ENCODE assay signal across 8 cellular contexts in the genomic region with DNA sequence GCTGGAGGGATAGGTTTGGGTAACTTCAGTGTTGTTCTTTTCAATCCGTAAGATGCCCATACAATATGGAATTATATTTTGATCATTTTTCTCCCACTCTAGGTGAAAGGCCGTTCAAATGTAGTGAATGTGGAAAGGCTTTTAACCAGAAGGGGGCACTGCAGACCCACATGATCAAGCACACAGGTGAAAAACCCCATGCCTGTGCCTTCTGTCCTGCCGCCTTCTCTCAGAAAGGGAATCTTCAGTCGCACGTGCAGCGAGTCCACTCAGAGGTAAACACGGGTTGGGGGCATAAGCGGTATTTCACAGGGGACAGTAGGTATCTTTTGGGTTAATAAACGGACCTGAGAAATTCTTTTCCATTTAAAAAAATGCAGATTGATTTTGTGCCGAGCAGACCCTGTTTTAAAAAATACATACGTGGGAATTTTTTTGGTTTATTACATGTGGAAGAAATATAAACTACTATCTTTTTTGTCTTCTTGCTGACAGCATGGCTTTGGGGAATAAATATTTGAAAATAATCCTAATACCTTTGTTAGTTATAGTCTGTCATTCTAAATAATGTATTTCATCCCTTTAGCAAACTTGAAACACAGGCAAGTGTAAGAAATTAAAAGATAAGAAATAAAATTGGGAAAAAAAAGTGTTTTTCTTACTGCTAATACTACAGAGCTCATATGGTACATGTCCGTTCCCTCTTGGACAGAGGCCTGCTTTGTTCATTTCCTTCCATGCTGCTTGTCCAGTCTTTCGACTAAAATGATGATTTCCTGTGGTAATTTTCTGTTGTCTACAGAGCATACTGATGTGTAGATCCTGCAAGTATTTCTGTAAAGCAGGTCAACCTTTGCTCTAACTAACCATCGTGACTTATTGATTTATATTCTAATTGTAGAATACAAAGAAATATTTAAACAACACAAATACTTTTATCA. TPM values are rescaled to one million over a fixed set of nuclear protein-coding genes. Genes with fewer than 3 reads are reported as not detected.
DNase-seq lines count a peak whose midpoint lies in the region; ATAC-seq and TF ChIP-seq lines count a peak whose summit lies in the region.

No MANE protein-coding gene starts in this region.

- no peaks in the 10 kb centered on the region for H3K27me3 Mint-ChIP-seq in central memory CD8-positive, alpha-beta T cell

- H3K27me3 ChIP-seq in lower lobe of right lung (ENCODE audit: low read depth) (no peaks in the 10 kb centered on the region), transverse colon (no peaks in the 10 kb centered on the region), aorta (ENCODE audit: control insufficient read depth in 1 of 2, insufficient read depth in 2 of 2, low read length in 1 of 2) (no peaks in the 10 kb centered on the region)

- H3K4me1 ChIP-seq in lower lobe of right lung (no peaks in the 10 kb centered on the region), transverse colon (no peaks in the 10 kb centered on the region), aorta (ENCODE audit: control insufficient read depth in 1 of 2, insufficient read depth in 2 of 2, low read length in 2 of 2) (no peaks in the 10 kb centered on the region)

- H3K27ac Mint-ChIP-seq in central memory CD8-positive, alpha-beta T cell (ENCODE audit: low read depth) = peak overlapping the region; percentile 81

- no peak for ATAC-seq in central memory CD8-positive, alpha-beta T cell (replicated peaks; ENCODE audit: extremely low read depth, poor library complexity, severe bottlenecking)
- ATAC-seq in lower lobe of right lung (peak; percentile 72 to 79), aorta (ENCODE audit: low FRiP score) (no peak)

- intact Hi-C loops in lower lobe of right lung (cut with DNase I) = no loop called here
- intact Hi-C loops in transverse colon (cut with DNase I; ENCODE audit: low total_unique reads) = loop anchor here (10.0 kb wide), 1 partner anchor 71 kb away; no protein-coding TSS in a partner anchor
- intact Hi-C loops in aorta (cut with DNase I) = loop anchor here (5.0 to 10.0 kb wide), 2 partner anchors 71 to 73 kb away; no protein-coding TSS in a partner anchor

- H3K4me1 Mint-ChIP-seq in central memory CD8-positive, alpha-beta T cell = peaks cover 15% of the 10 kb centered on the region

- H3K4me3 ChIP-seq in lower lobe of right lung = no peak overlapping the region
- H3K4me3 ChIP-seq in transverse colon = no peak overlapping the region
- no peak overlapping the region for H3K4me3 ChIP-seq in aorta (ENCODE audit: low read length in 2 of 2)

- 58 to 62% methylated on average over 13 to 14 of the region's 14 CpGs for WGBS in transverse colon (ENCODE audit: low coverage in 1 of 2), 2 donors
- 70 to 72% methylated on average over 14 of the region's 14 CpGs for WGBS in aorta, 2 donors

- peaks cover 39% of the 10 kb centered on the region for H3K36me3 Mint-ChIP-seq in central memory CD8-positive, alpha-beta T cell (ENCODE audit: insufficient read depth)

- no peak overlapping the region for H3K4me3 Mint-ChIP-seq in central memory CD8-positive, alpha-beta T cell

- no peak for TF ChIP-seq POLR2A in transverse colon (IDR thresholded peaks at IDR 0.05)

- TF ChIP-seq EP300 in transverse colon (IDR thresholded peaks at IDR 0.05; ENCODE audit: low read depth) = no peak

- H3K9me3 Mint-ChIP-seq in central memory CD8-positive, alpha-beta T cell = no peaks in the 10 kb centered on the region

- peaks cover 50% of the 10 kb centered on the region for H3K36me3 ChIP-seq in lower lobe of right lung
- peaks cover 0 to 9% (median 4%) of the 10 kb centered on the region in 4 donors for H3K36me3 ChIP-seq in transverse colon
- peaks cover 0 to 6% of the 10 kb centered on the region in 2 donors for H3K36me3 ChIP-seq in aorta (ENCODE audit: control insufficient read depth in 1 of 2, insufficient read depth in 2 of 2, low read length in 1 of 2)

- TF ChIP-seq CTCF in GM13976 (IDR thresholded peaks at IDR 0.05; ENCODE audit: borderline replicate concordance, control extremely low read depth, extremely low read depth, insufficient read depth, missing control alignments) = peak; percentile 26
- peak; percentile 64 for TF ChIP-seq CTCF in lower lobe of right lung (IDR thresholded peaks at IDR 0.05)
- TF ChIP-seq CTCF in transverse colon (IDR thresholded peaks at IDR 0.05) = peak; percentile 60 to 68 (median 65)

- in situ Hi-C loops in GM13976 (cut with MboI; ENCODE audit: low sequenced_read_pairs, unreplicated experiment) = no loop called here
- in situ Hi-C loops in transverse colon (cut with MboI; ENCODE audit: low pct_ligation_motif_present in 1 of 4, low pct_unique_long_range_greater_than_20kb in 1 of 4, low sequenced_read_pairs in 3 of 4) = no loop called here

- H3K9me3 ChIP-seq in lower lobe of right lung = no peaks in the 10 kb centered on the region
- no peaks in the 10 kb centered on the region for H3K9me3 ChIP-seq in transverse colon
- no peaks in the 10 kb centered on the region for H3K9me3 ChIP-seq in aorta (ENCODE audit: control insufficient read depth, low read length)

- H3K27ac ChIP-seq in lower lobe of right lung (no peak overlapping the region), transverse colon (no peak overlapping the region), aorta (ENCODE audit: low read depth in 1 of 2, low read length in 2 of 2) (no peak overlapping the region)

- peak; percentile 29 to 32 for DNase-seq in AML-193 (lab: John Stamatoyannopoulos, UW)
- peak; percentile 59 for DNase-seq in GM13976 (ENCODE audit: low spot score)
- DNase-seq in HT1080 (ENCODE audit: low read depth) = peak; percentile 39
- peak; percentile 54 for DNase-seq in RPMI8226
- DNase-seq in central memory CD8-positive, alpha-beta T cell (ENCODE audit: low spot score in 2 of 2) = no peak
- no peak for DNase-seq in lower lobe of right lung
- DNase-seq in transverse colon = peak; percentile 54
- DNase-seq in aorta = no peak

RNA-seq across cellular contexts. Expression of a gene that starts 53.3 kb away (rescaled TPM):
- 3.9 and 11.8 TPM in 2 replicates for total RNA-seq in HT1080 (2014; rRNA removed; shearing (Covaris generic))
- polyA plus RNA-seq in HT1080 (2015; cell fraction: cytosol; rRNA removed) = 4.1 and 4.6 TPM in 2 replicates
- 10.6 and 13.0 TPM in 2 replicates for polyA plus RNA-seq in HT1080 (2015; cell fraction: nucleus; rRNA removed)
- total RNA-seq in lower lobe of right lung (18.0 TPM), transverse colon (10 to 100 TPM; 18.3 to 82.8 (median 43.7) TPM), aorta (10 to 100 TPM; 17.2 to 23.6 TPM)
- polyA plus RNA-seq in aorta = 1 to 10 TPM in 1 of 2 donors, under 1 TPM in 1; 0.38 to 2.9 TPM

Comparison
In these comparisons a context has a peak if more than half of its experiments do, and no peak if none do; other contexts are left out.
1. DNase-seq: peak in AML-193 (2 of 2), GM13976 (single experiment), HT1080 (single experiment), RPMI8226 (single experiment) and transverse colon (single experiment); none in central memory CD8-positive, alpha-beta T cell (0 of 2), lower lobe of right lung (single experiment) and aorta (0 of 2).
2. ATAC-seq: peak in lower lobe of right lung (2 of 2); none in central memory CD8-positive, alpha-beta T cell (single experiment) and aorta (single experiment).
3. Peak in every context shown above with its lines, with median percentiles within 50 percentile points of each other: CTCF ChIP-seq.